8 cellular contexts compared by ENCODE assay signal in genomic region chr2:95813311-95813710, GRCh38.
DNase-seq lines count a peak whose midpoint lies in the region; ATAC-seq and TF ChIP-seq lines count a peak whose summit lies in the region.
"Not testable (repeated sequence)": the region's sequence is repeated elsewhere in the genome, so short reads cannot be mapped to it uniquely, and the experiment has no call there.

No MANE protein-coding gene starts in this region.

- TF ChIP-seq CTCF in AG04449 (IDR thresholded peaks at IDR 0.05; ENCODE audit: insufficient read depth, low read length, missing control alignments); BJ (IDR thresholded peaks at IDR 0.05; ENCODE audit: insufficient read depth, low read depth, low read length); cardiac fibroblast (IDR thresholded peaks at IDR 0.05; ENCODE audit: low read depth, low read length); fibroblast of mammary gland (conservative IDR thresholded peaks at IDR 0.05; ENCODE audit: control insufficient read depth, insufficient read depth, low read depth, low read length); upper lobe of left lung (IDR thresholded peaks at IDR 0.05): not testable (repeated sequence)

- not testable (repeated sequence) for TF ChIP-seq POLR2A in upper lobe of left lung (IDR thresholded peaks at IDR 0.05)

- H3K4me2 ChIP-seq in GM23248 (ENCODE audit: unreplicated experiment) = not testable (repeated sequence)

- POLR2A ChIA-PET in AG04449 (lab: Yijun Ruan, JAX); BJ (lab: Charles Lee): not testable (repeated sequence)

- not testable (repeated sequence) for H3K9ac ChIP-seq in GM23248

- not testable (repeated sequence) for H3K9me3 ChIP-seq in GM23248 (ENCODE audit: low read depth)
- peaks cover 10 to 29% (median 15%) of the 10 kb centered on the region in 4 donors for H3K9me3 ChIP-seq in upper lobe of left lung

- not testable (repeated sequence) for H3K27ac ChIP-seq in GM23248, upper lobe of left lung

- not testable (repeated sequence) for H3F3A ChIP-seq in GM23248 (ENCODE audit: insufficient read depth)

- ATAC-seq in left lobe of liver (peak; percentile 62), upper lobe of left lung (ENCODE audit: low FRiP score in 2 of 2) (peak; percentile 8 to 34)

- not testable (repeated sequence) for H3K27me3 ChIP-seq in BJ (ENCODE audit: control insufficient read depth, insufficient read depth, low read length); GM23248 (replicated peaks; ENCODE audit: insufficient read depth); upper lobe of left lung

- TF ChIP-seq EP300 in upper lobe of left lung (IDR thresholded peaks at IDR 0.05) = not testable (repeated sequence)

- in situ Hi-C loops in GM23248 (cut with MboI) = not testable (repeated sequence)

- H3K79me2 ChIP-seq in GM23248 (ENCODE audit: insufficient read depth) = not testable (repeated sequence)

- not testable (repeated sequence) for H3K9me2 ChIP-seq in GM23248 (ENCODE audit: insufficient read depth)

- not testable (repeated sequence) for H3K36me3 ChIP-seq in BJ (ENCODE audit: control insufficient read depth, insufficient read depth, low read length); GM23248 (ENCODE audit: low read depth); upper lobe of left lung

- 50 to 65% methylated on average over 1 of the region's 1 CpG for WGBS in GM23248 (ENCODE audit: low coverage in 1 of 2, low lambda C conversion rate in 2 of 2, missing lambda C conversion rate in 2 of 2), 2 experiments
- 87 to 94% methylated on average over 1 of the region's 1 CpG for WGBS in upper lobe of left lung, 2 donors

- CTCF ChIA-PET in AG04449 (lab: Yijun Ruan, JAX); BJ (lab: Yijun Ruan, JAX): not testable (repeated sequence)

- peaks cover 13% of the 10 kb centered on the region for H3K4me1 ChIP-seq in GM23248 (ENCODE audit: insufficient read depth)
- H3K4me1 ChIP-seq in upper lobe of left lung = not testable (repeated sequence)

- H3K4me3 ChIP-seq in AG04449 (ENCODE audit: low read depth, low read length); BJ (ENCODE audit: low read depth, low read length); GM23248; cardiac fibroblast (replicated peaks in 1 of 2; ENCODE audit: low read depth in 2 of 2, low read length in 2 of 2); fibroblast of mammary gland (ENCODE audit: control insufficient read depth, low read depth, low read length); upper lobe of left lung: not testable (repeated sequence)

- DNase-seq in AG04449 (ENCODE audit: low read depth, low spot score) (peak; percentile 7), BJ (ENCODE audit: low read depth) (peak; percentile 0), GM23248 (peak; percentile 53), amniotic epithelial cell (ENCODE audit: low read depth) (peak; percentile 18), cardiac fibroblast (ENCODE audit: low read depth in 2 of 2) (peak; percentile 55 to 68), fibroblast of mammary gland (ENCODE audit: low read depth) (peak; percentile 43)
- DNase-seq in left lobe of liver (ENCODE audit: low spot score); upper lobe of left lung: not testable (repeated sequence)

- not testable (repeated sequence) for H2AFZ ChIP-seq in GM23248

- not testable (repeated sequence) for H4K20me1 ChIP-seq in GM23248 (ENCODE audit: insufficient read depth)
